In genomic region chr6:3919849-3920248, GRCh38 we compare ENCODE assay signal across 19 cellular contexts.
"Had no signal": no experiment of that assay in that cellular context is flagged by ENCODE, and none has a peak within 500 bp of the region (broad histone marks: within the 10 kb centered on the region; RNA-seq: fewer than 3 reads in every experiment).

No MANE protein-coding gene starts in this region.

- H3K27ac Mint-ChIP-seq: activated CD4-positive, alpha-beta memory T cell treated with anti-CD3 and anti-CD28 coated beads for 36 hours; activated CD4-positive, alpha-beta T cell treated with anti-CD3 and anti-CD28 coated beads for 36 hours; activated naive CD4-positive, alpha-beta T cell treated with anti-CD3 and anti-CD28 coated beads, Interleukin-2, amount 50 U/mL, for 24 hours; naive thymus-derived CD4-positive, alpha-beta T cell; stimulated activated naive B cell treated with anti-CD40 and anti-IgM and Interleukin-4, amounts not matched to agents 10 μg/mL and 1 μg/mL and 100 μg/mL, for 72 hours had no signal

- H3K27ac ChIP-seq: colonic mucosa, neutrophil, tibial nerve, VCaP had no signal

- H3K4me3 Mint-ChIP-seq: activated CD4-positive, alpha-beta memory T cell treated with anti-CD3 and anti-CD28 coated beads for 36 hours; activated CD4-positive, alpha-beta T cell treated with anti-CD3 and anti-CD28 coated beads for 36 hours; activated naive CD4-positive, alpha-beta T cell treated with anti-CD3 and anti-CD28 coated beads, Interleukin-2, amount 50 U/mL, for 24 hours; activated T-cell treated with anti-CD3 and anti-CD28 coated beads, Interleukin-2, amount 50 U/mL, for 4 hours; naive thymus-derived CD4-positive, alpha-beta T cell; stimulated activated naive B cell treated with anti-CD40 and anti-IgM and Interleukin-4, amounts not matched to agents 10 μg/mL and 1 μg/mL and 100 μg/mL, for 72 hours had no signal

- ATAC-seq: activated CD4-positive, alpha-beta T cell treated with anti-CD3 and anti-CD28 coated beads for 36 hours; activated T-cell treated with anti-CD3 and anti-CD28 coated beads, Interleukin-2, amount 50 U/mL, for 4 hours; naive thymus-derived CD4-positive, alpha-beta T cell; stimulated activated naive B cell treated with anti-CD40 and anti-IgM and Interleukin-4, amounts not matched to agents 10 μg/mL and 1 μg/mL and 100 μg/mL, for 72 hours had no signal

- H3K9me3 ChIP-seq: colonic mucosa, neutrophil, tibial nerve had no signal

- FAIRE-seq: endometrium, keratinocyte had no signal

- DNase-seq: activated CD4-positive, alpha-beta memory T cell treated with anti-CD3 and anti-CD28 coated beads for 36 hours; activated CD4-positive, alpha-beta T cell treated with anti-CD3 and anti-CD28 coated beads for 36 hours; activated effector memory CD4-positive, alpha-beta T cell treated with Interleukin-2 at 50 U/mL for 16 hours; activated T-cell treated with anti-CD3 and anti-CD28 coated beads, Interleukin-2, amount 50 U/mL, for 4 hours; central memory CD4-positive, alpha-beta T cell; colonic mucosa; hippocampal formation; naive thymus-derived CD4-positive, alpha-beta T cell; retina; stimulated activated CD4-positive, alpha-beta T cell treated with anti-CD3 and anti-CD28 coated beads, Interleukin-15, amount 100 ng/mL, for 24 hours; stimulated activated CD4-positive, alpha-beta T cell treated with anti-CD3 and anti-CD28 coated beads, Interleukin-4, amount 100 ng/mL, for 1 hour; stimulated activated naive B cell treated with anti-CD40 and anti-IgM and Interleukin-4, amounts not matched to agents 10 μg/mL and 1 μg/mL and 100 μg/mL, for 72 hours had no signal

- H3K4me1 ChIP-seq: colonic mucosa, tibial nerve had no signal

- H3K36me3 Mint-ChIP-seq: activated CD4-positive, alpha-beta memory T cell treated with anti-CD3 and anti-CD28 coated beads for 36 hours; activated naive CD4-positive, alpha-beta T cell treated with anti-CD3 and anti-CD28 coated beads, Interleukin-2, amount 50 U/mL, for 24 hours; stimulated activated naive B cell treated with anti-CD40 and anti-IgM and Interleukin-4, amounts not matched to agents 10 μg/mL and 1 μg/mL and 100 μg/mL, for 72 hours had no signal

- H3K4me1 Mint-ChIP-seq: stimulated activated naive B cell treated with anti-CD40 and anti-IgM and Interleukin-4, amounts not matched to agents 10 μg/mL and 1 μg/mL and 100 μg/mL, for 72 hours had no signal

- H3K36me3 ChIP-seq: colonic mucosa, neutrophil, tibial nerve had no signal

- H3K27me3 ChIP-seq: colonic mucosa, tibial nerve had no signal

- H3K27me3 Mint-ChIP-seq: activated naive CD4-positive, alpha-beta T cell treated with anti-CD3 and anti-CD28 coated beads, Interleukin-2, amount 50 U/mL, for 24 hours had no signal

- H3K9me3 Mint-ChIP-seq: activated CD4-positive, alpha-beta memory T cell treated with anti-CD3 and anti-CD28 coated beads for 36 hours; activated naive CD4-positive, alpha-beta T cell treated with anti-CD3 and anti-CD28 coated beads, Interleukin-2, amount 50 U/mL, for 24 hours; activated T-cell treated with anti-CD3 and anti-CD28 coated beads, Interleukin-2, amount 50 U/mL, for 4 hours; stimulated activated naive B cell treated with anti-CD40 and anti-IgM and Interleukin-4, amounts not matched to agents 10 μg/mL and 1 μg/mL and 100 μg/mL, for 72 hours had no signal

- H3K4me3 ChIP-seq: colonic mucosa, skin epidermis, tibial nerve had no signal
